ENCODE assay signal across 8 cellular contexts in the genomic region with DNA sequence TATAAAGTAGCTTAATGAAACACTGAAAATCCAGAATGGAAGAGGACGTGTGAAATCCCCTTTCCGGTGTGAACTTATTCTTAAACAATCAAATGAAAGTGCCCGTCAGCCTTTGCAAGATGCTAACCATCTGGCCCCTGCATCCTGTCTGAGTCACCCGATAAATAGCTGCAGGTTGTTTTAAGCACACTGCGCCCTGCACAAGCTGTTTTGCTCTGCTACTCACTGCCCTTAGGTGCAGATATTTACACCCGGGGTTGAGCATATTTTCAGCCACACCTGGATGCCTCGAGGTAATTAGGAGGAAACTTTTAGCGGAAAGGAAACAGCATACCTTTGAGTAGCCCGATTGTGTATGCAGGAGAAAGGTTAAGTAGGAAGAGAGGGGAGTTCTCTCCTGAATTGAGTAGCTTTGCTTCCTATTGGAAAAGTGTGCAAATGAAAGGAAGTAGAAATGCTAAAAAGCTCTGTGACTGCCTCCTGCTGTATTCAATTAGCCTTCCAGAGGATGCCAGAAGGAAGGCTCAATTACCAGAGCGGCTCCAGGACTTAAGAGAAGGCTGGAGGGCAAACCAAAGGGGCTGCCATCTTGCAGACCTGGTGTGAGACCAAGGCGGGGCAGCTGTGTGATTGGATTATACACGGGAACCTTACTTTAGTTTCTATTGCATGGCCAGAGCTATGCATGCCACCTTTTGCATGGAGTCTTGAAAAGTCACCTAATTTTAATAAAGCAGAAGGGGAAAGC. TPM values are rescaled to one million over a fixed set of nuclear protein-coding genes. Genes with fewer than 3 reads are reported as not detected.
A peak's percentile ranks its signal among the peaks of the same experiment; 100 is the strongest.
DNase-seq lines count a peak whose midpoint lies in the region; ATAC-seq and FAIRE-seq lines count a peak whose summit lies in the region.

No MANE protein-coding gene starts in this region.

- H3K27ac ChIP-seq in BLaER1 treated with 17β-estradiol and CSF1 and Interleukin-3, amounts not matched to agents 10 nM and 100 nM: peak overlapping the region in 7 of 11 experiments; percentile 24 to 70 (median 63); a peak in 10 of 22 replicates
- no peak overlapping the region for H3K27ac ChIP-seq in CD4-positive, alpha-beta memory T cell (ENCODE audit: low read depth, low read length)

- CTCF ChIA-PET in activated CD4-positive, alpha-beta memory T cell treated with anti-CD3 and anti-CD28 coated beads, Interleukin-2, amount 10 ng/mL, durations not matched to agents 7 days and 5 days (lab: Charles Lee): no interaction called here
- CTCF ChIA-PET in CD4-positive, alpha-beta memory T cell (lab: Charles Lee; ENCODE audit: partially characterized antibody): interaction anchor here (1.6 kb wide), 1 partner anchor 9 kb away, joined by 3 read pairs; no protein-coding TSS in a partner anchor

- intact Hi-C loops in left colon (cut with DNase I, micrococcal nuclease): no loop called here
- intact Hi-C loops in CD4-positive, alpha-beta memory T cell (cut with micrococcal nuclease): no loop called here

- H3K4me1 Mint-ChIP-seq in activated CD4-positive, alpha-beta memory T cell treated with anti-CD3 and anti-CD28 coated beads, Interleukin-2, amount 10 ng/mL, durations not matched to agents 7 days and 5 days: peaks cover 17% of the 10 kb centered on the region
- peaks cover 5 to 15% (median 12%) of the 10 kb centered on the region in 4 donors for H3K4me1 Mint-ChIP-seq in CD4-positive, alpha-beta memory T cell

- ATAC-seq in left colon: peak; percentile 86

- no peaks in the 10 kb centered on the region for H3K27me3 ChIP-seq in BLaER1 treated with 17β-estradiol and CSF1 and Interleukin-3, amounts not matched to agents 10 nM and 100 nM
- no peaks in the 10 kb centered on the region for H3K27me3 ChIP-seq in CD4-positive, alpha-beta memory T cell (ENCODE audit: insufficient read depth, low read length)

- POLR2A ChIA-PET in activated CD4-positive, alpha-beta memory T cell treated with anti-CD3 and anti-CD28 coated beads, Interleukin-2, amount 10 ng/mL, durations not matched to agents 7 days and 5 days (lab: Charles Lee): interaction anchor here (0.9 to 1.5 kb wide), 3 partner anchors 27 to 43 kb away, joined by 3 to 4 read pairs (median 3); no protein-coding TSS in a partner anchor
- POLR2A ChIA-PET in CD4-positive, alpha-beta memory T cell (lab: Charles Lee; ENCODE audit: partially characterized antibody): interaction anchor here (1.9 kb wide), 1 partner anchor 41 kb away, joined by 5 read pairs; no protein-coding TSS in a partner anchor

- no peak overlapping the region for H3K4me3 Mint-ChIP-seq in activated CD4-positive, alpha-beta memory T cell treated with anti-CD3 and anti-CD28 coated beads, Interleukin-2, amount 10 ng/mL, durations not matched to agents 7 days and 5 days
- peak overlapping the region in 1 of 8 donors; percentile 29 for H3K4me3 Mint-ChIP-seq in CD4-positive, alpha-beta memory T cell

- H3K9me3 Mint-ChIP-seq in activated CD4-positive, alpha-beta memory T cell treated with anti-CD3 and anti-CD28 coated beads, Interleukin-2, amount 10 ng/mL, durations not matched to agents 7 days and 5 days: no peaks in the 10 kb centered on the region
- peaks cover 0 to 3% (median 0%) of the 10 kb centered on the region in 8 donors for H3K9me3 Mint-ChIP-seq in CD4-positive, alpha-beta memory T cell

- FAIRE-seq in GM19239 (lab: Jason Lieb, UNC): peak; percentile 44

- no peaks in the 10 kb centered on the region for H3K36me3 ChIP-seq in BLaER1 treated with 17β-estradiol and CSF1 and Interleukin-3, amounts not matched to agents 10 nM and 100 nM
- H3K36me3 ChIP-seq in CD4-positive, alpha-beta memory T cell (ENCODE audit: insufficient read depth, low read length): no peaks in the 10 kb centered on the region

- H3K9me3 ChIP-seq in BLaER1 treated with 17β-estradiol and CSF1 and Interleukin-3, amounts not matched to agents 10 nM and 100 nM (replicated peaks in 1 of 11): peaks cover 0 to 26% (median 21%) of the 10 kb centered on the region in 11 experiments; a peak in 16 of 22 replicates
- H3K9me3 ChIP-seq in CD4-positive, alpha-beta memory T cell (ENCODE audit: control insufficient read depth in 1 of 2, low read length in 2 of 2): no peaks in the 10 kb centered on the region

- no peaks in the 10 kb centered on the region for H3K27me3 Mint-ChIP-seq in activated CD4-positive, alpha-beta memory T cell treated with anti-CD3 and anti-CD28 coated beads, Interleukin-2, amount 10 ng/mL, durations not matched to agents 7 days and 5 days
- no peaks in the 10 kb centered on the region for H3K27me3 Mint-ChIP-seq in CD4-positive, alpha-beta memory T cell

- no peak overlapping the region for H3K9ac ChIP-seq in BLaER1 treated with 17β-estradiol and CSF1 and Interleukin-3, amounts not matched to agents 10 nM and 100 nM

- DNase-seq in GM19239 (ENCODE audit: insufficient read length, low spot score) (peak; percentile 21), NAMALWA (ENCODE audit: low spot score) (peak; percentile 55), left colon (peak; percentile 35 to 60), NCI-H1092 (lab: John Stamatoyannopoulos, UW) (no peak), hypothalamus (lab: John Stamatoyannopoulos, UW) (no peak)
- peak; percentile 40 for DNase-seq in activated CD4-positive, alpha-beta memory T cell treated with anti-CD3 and anti-CD28 coated beads, Interleukin-2, amount 10 ng/mL, durations not matched to agents 7 days and 5 days
- no peak for DNase-seq in CD4-positive, alpha-beta memory T cell

- no peak overlapping the region for H3K27ac Mint-ChIP-seq in activated CD4-positive, alpha-beta memory T cell treated with anti-CD3 and anti-CD28 coated beads, Interleukin-2, amount 10 ng/mL, durations not matched to agents 7 days and 5 days
- peak overlapping the region in 2 of 7 donors; percentile 31 to 67 for H3K27ac Mint-ChIP-seq in CD4-positive, alpha-beta memory T cell

- no peaks in the 10 kb centered on the region for H3K36me3 Mint-ChIP-seq in activated CD4-positive, alpha-beta memory T cell treated with anti-CD3 and anti-CD28 coated beads, Interleukin-2, amount 10 ng/mL, durations not matched to agents 7 days and 5 days (ENCODE audit: low read depth)
- H3K36me3 Mint-ChIP-seq in CD4-positive, alpha-beta memory T cell: no peaks in the 10 kb centered on the region

- no peak overlapping the region; a peak in 1 of 20 replicates for H3K4me3 ChIP-seq in BLaER1 treated with 17β-estradiol and CSF1 and Interleukin-3, amounts not matched to agents 10 nM and 100 nM
- no peak overlapping the region for H3K4me3 ChIP-seq in CD4-positive, alpha-beta memory T cell (ENCODE audit: low read length in 2 of 2)

- peak overlapping the region; percentile 54 to 80 (median 72) for H3K4me2 ChIP-seq in BLaER1 treated with 17β-estradiol and CSF1 and Interleukin-3, amounts not matched to agents 10 nM and 100 nM

- H4K20me1 ChIP-seq in BLaER1 treated with 17β-estradiol and CSF1 and Interleukin-3, amounts not matched to agents 10 nM and 100 nM: no peaks in the 10 kb centered on the region

- peaks cover 21 to 54% (median 50%) of the 10 kb centered on the region in 10 experiments for H3K4me1 ChIP-seq in BLaER1 treated with 17β-estradiol and CSF1 and Interleukin-3, amounts not matched to agents 10 nM and 100 nM
- peaks cover 13% of the 10 kb centered on the region for H3K4me1 ChIP-seq in CD4-positive, alpha-beta memory T cell (ENCODE audit: insufficient read depth, low read length)

RNA-seq across cellular contexts. Expression of a gene that starts 42.5 kb away (rescaled TPM):
- total RNA-seq in activated CD4-positive, alpha-beta memory T cell treated with anti-CD3 and anti-CD28 coated beads, Interleukin-2, amount 10 ng/mL, durations not matched to agents 7 days and 5 days: 1 to 10 TPM; 7.9 to 8.1 TPM
- 10 to 100 TPM; 11.4 to 17.9 TPM for total RNA-seq in left colon
- total RNA-seq in CD4-positive, alpha-beta memory T cell: 10 to 100 TPM; 20.9 to 21.4 TPM
- polyA plus RNA-seq in CD4-positive, alpha-beta memory T cell: 1 to 10 TPM; 1.3 to 3.5 TPM

Comparison
In these comparisons a context has a peak if more than half of its experiments do, and no peak if none do; other contexts are left out.
1. DNase-seq: peak in GM19239 (single experiment), NAMALWA (single experiment), activated CD4-positive, alpha-beta memory T cell treated with anti-CD3 and anti-CD28 coated beads, Interleukin-2, amount 10 ng/mL, durations not matched to agents 7 days and 5 days (single experiment) and left colon (2 of 2); none in NCI-H1092 (single experiment), CD4-positive, alpha-beta memory T cell (0 of 5) and hypothalamus (0 of 51).